ENCODE assay signal across 9 cellular contexts in the genomic region with DNA sequence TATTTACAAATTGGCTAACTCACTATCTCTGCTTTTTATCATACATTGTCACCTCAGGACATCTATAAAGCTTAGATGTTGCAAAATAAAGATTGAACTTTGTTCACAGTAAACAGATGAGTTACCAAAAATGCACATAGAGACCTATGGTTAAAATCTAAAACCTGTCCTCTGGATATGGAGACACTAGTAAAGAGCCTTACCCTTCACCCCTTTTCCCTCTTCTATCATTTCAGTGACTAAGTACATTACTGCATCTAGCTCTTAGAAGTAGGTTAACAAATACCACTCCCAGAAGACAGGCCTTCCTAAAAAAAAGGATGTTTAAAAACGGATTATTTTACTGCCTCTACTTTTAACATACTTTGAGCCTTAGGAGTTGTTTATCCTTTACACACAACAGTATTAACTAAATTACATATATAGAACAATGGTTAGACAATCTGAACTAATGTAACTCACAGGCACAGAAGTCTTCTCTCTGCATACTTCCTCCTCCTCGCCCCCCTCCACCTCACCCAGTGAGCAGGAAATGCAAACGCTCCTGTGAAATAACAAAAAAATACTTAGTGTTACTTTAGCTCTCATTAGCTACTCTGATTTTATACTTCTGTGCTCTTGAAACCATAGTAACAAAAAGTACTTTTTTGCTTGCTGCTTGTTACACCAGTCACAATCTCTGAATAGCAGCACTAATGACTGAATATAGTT. TPM values are rescaled to one million over a fixed set of nuclear protein-coding genes. Genes with fewer than 3 reads are reported as not detected.
DNase-seq lines count a peak whose midpoint lies in the region; ATAC-seq and TF ChIP-seq lines count a peak whose summit lies in the region.
"Had no signal": no experiment of that assay in that cellular context is flagged by ENCODE, and none has a peak within 500 bp of the region (broad histone marks: within the 10 kb centered on the region; RNA-seq: fewer than 3 reads in every experiment).

No MANE protein-coding gene starts in this region.

- H3K4me1 ChIP-seq in upper lobe of right lung = peaks cover 21% of the 10 kb centered on the region

- no peak overlapping the region for H3K27ac ChIP-seq in upper lobe of right lung

- peak overlapping the region; percentile 53 for H3K4me3 Mint-ChIP-seq in activated naive CD4-positive, alpha-beta T cell treated with anti-CD3 and anti-CD28 coated beads, Interleukin-2, amount 50 U/mL, for 24 hours
- H3K4me3 Mint-ChIP-seq in activated T-helper 1 cell treated with anti-CD3 and anti-CD28 coated beads, Interleukin-12 subunit alpha, Interleukin-12 subunit beta, Interleukin-2, Interleukin-4 antibody, amounts not matched to agents 30 ng/mL and 10 ng/mL and 1 ng/mL, durations not matched to agents 14 hours and 24 hours and 36 hours = no peak overlapping the region

- no peak for ATAC-seq in activated naive CD4-positive, alpha-beta T cell treated with anti-CD3 and anti-CD28 coated beads, Interleukin-2, amount 50 U/mL, for 72 hours
- ATAC-seq in upper lobe of right lung (peak; percentile 56), HG03280 (IDR thresholded peaks at IDR 0.05; ENCODE audit: unreplicated experiment) (no peak)

- peaks cover 15% of the 10 kb centered on the region for H3K36me3 Mint-ChIP-seq in activated naive CD4-positive, alpha-beta T cell treated with anti-CD3 and anti-CD28 coated beads, Interleukin-2, amount 50 U/mL, for 24 hours
- H3K36me3 Mint-ChIP-seq in activated naive CD4-positive, alpha-beta T cell treated with anti-CD3 and anti-CD28 coated beads, Interleukin-2, amount 50 U/mL, for 72 hours = no peaks in the 10 kb centered on the region
- H3K36me3 Mint-ChIP-seq in activated T-helper 1 cell treated with anti-CD3 and anti-CD28 coated beads, Interleukin-12 subunit alpha, Interleukin-12 subunit beta, Interleukin-2, Interleukin-4 antibody, amounts not matched to agents 30 ng/mL and 10 ng/mL and 1 ng/mL, durations not matched to agents 14 hours and 24 hours and 36 hours (ENCODE audit: low read depth) = peaks cover 16% of the 10 kb centered on the region

- H3K9me3 Mint-ChIP-seq in activated naive CD4-positive, alpha-beta T cell treated with anti-CD3 and anti-CD28 coated beads, Interleukin-2, amount 50 U/mL, for 24 hours = no peaks in the 10 kb centered on the region
- no peaks in the 10 kb centered on the region for H3K9me3 Mint-ChIP-seq in activated naive CD4-positive, alpha-beta T cell treated with anti-CD3 and anti-CD28 coated beads, Interleukin-2, amount 50 U/mL, for 72 hours
- H3K9me3 Mint-ChIP-seq in activated T-helper 1 cell treated with anti-CD3 and anti-CD28 coated beads, Interleukin-12 subunit alpha, Interleukin-12 subunit beta, Interleukin-2, Interleukin-4 antibody, amounts not matched to agents 30 ng/mL and 10 ng/mL and 1 ng/mL, durations not matched to agents 14 hours and 24 hours and 36 hours = no peaks in the 10 kb centered on the region

- H3K4me3 ChIP-seq in upper lobe of right lung = no peak overlapping the region

- H3K9me3 ChIP-seq in upper lobe of right lung = no peaks in the 10 kb centered on the region

- H3K27me3 Mint-ChIP-seq in activated naive CD4-positive, alpha-beta T cell treated with anti-CD3 and anti-CD28 coated beads, Interleukin-2, amount 50 U/mL, for 24 hours = no peaks in the 10 kb centered on the region
- H3K27me3 Mint-ChIP-seq in activated T-helper 1 cell treated with anti-CD3 and anti-CD28 coated beads, Interleukin-12 subunit alpha, Interleukin-12 subunit beta, Interleukin-2, Interleukin-4 antibody, amounts not matched to agents 30 ng/mL and 10 ng/mL and 1 ng/mL, durations not matched to agents 14 hours and 24 hours and 36 hours (ENCODE audit: insufficient read depth) = no peaks in the 10 kb centered on the region

- intact Hi-C loops in activated T-helper 1 cell treated with anti-CD3 and anti-CD28 coated beads, Interleukin-12 subunit alpha, Interleukin-12 subunit beta, Interleukin-2, Interleukin-4 antibody, amounts not matched to agents 30 ng/mL and 10 ng/mL and 1 ng/mL, durations not matched to agents 14 hours and 24 hours and 36 hours (cut with micrococcal nuclease) = no loop called here
- intact Hi-C loops in upper lobe of right lung (cut with DNase I) = no loop called here

- H3K27ac Mint-ChIP-seq in activated naive CD4-positive, alpha-beta T cell treated with anti-CD3 and anti-CD28 coated beads, Interleukin-2, amount 50 U/mL, for 24 hours = peak overlapping the region; percentile 49
- peak overlapping the region in 1 of 2 donors; percentile 20 for H3K27ac Mint-ChIP-seq in activated naive CD4-positive, alpha-beta T cell treated with anti-CD3 and anti-CD28 coated beads, Interleukin-2, amount 50 U/mL, for 72 hours
- peak overlapping the region; percentile 40 for H3K27ac Mint-ChIP-seq in activated T-helper 1 cell treated with anti-CD3 and anti-CD28 coated beads, Interleukin-12 subunit alpha, Interleukin-12 subunit beta, Interleukin-2, Interleukin-4 antibody, amounts not matched to agents 30 ng/mL and 10 ng/mL and 1 ng/mL, durations not matched to agents 14 hours and 24 hours and 36 hours

- H3K36me3 ChIP-seq in upper lobe of right lung = peaks cover 34% of the 10 kb centered on the region

- no peak for TF ChIP-seq CTCF in upper lobe of right lung (IDR thresholded peaks at IDR 0.05)

- DNase-seq in activated naive CD4-positive, alpha-beta T cell treated with anti-CD3 and anti-CD28 coated beads, Interleukin-2, amount 50 U/mL, for 72 hours (ENCODE audit: low spot score in 2 of 2) = no peak
- DNase-seq in activated T-helper 1 cell treated with anti-CD3 and anti-CD28 coated beads, Interleukin-12 subunit alpha, Interleukin-12 subunit beta, Interleukin-2, Interleukin-4 antibody, amounts not matched to agents 30 ng/mL and 10 ng/mL and 1 ng/mL, durations not matched to agents 14 hours and 24 hours and 36 hours (ENCODE audit: low spot score) = no peak
- DNase-seq in iPS-NIHi7 (ENCODE audit: extremely low spot score) = peak; percentile 23
- no peak for DNase-seq in upper lobe of right lung
- DNase-seq in C1 segment of cervical spinal cord (lab: John Stamatoyannopoulos, UW) = no peak
- no peak for DNase-seq in activated CD4-positive, CD25-positive, alpha-beta regulatory T cell treated with anti-CD3 and anti-CD28 coated beads, Interleukin-2, amount 50 U/mL, for 72 hours
- DNase-seq: NCI-H2171 had no signal

- H3K27me3 ChIP-seq in upper lobe of right lung = no peaks in the 10 kb centered on the region

- peaks cover 63% of the 10 kb centered on the region for H3K4me1 Mint-ChIP-seq in activated naive CD4-positive, alpha-beta T cell treated with anti-CD3 and anti-CD28 coated beads, Interleukin-2, amount 50 U/mL, for 24 hours
- peaks cover 37% of the 10 kb centered on the region for H3K4me1 Mint-ChIP-seq in activated T-helper 1 cell treated with anti-CD3 and anti-CD28 coated beads, Interleukin-12 subunit alpha, Interleukin-12 subunit beta, Interleukin-2, Interleukin-4 antibody, amounts not matched to agents 30 ng/mL and 10 ng/mL and 1 ng/mL, durations not matched to agents 14 hours and 24 hours and 36 hours (ENCODE audit: low read depth)

RNA-seq across cellular contexts. Expression of gene IREB2, which starts 23.3 kb away (rescaled TPM):
- 10 to 100 TPM; 69.1 to 71.7 TPM for total RNA-seq in activated naive CD4-positive, alpha-beta T cell treated with anti-CD3 and anti-CD28 coated beads, Interleukin-2, amount 50 U/mL, for 72 hours
- 98.0 and 103 TPM in 2 replicates for total RNA-seq in activated T-helper 1 cell treated with anti-CD3 and anti-CD28 coated beads, Interleukin-12 subunit alpha, Interleukin-12 subunit beta, Interleukin-2, Interleukin-4 antibody, amounts not matched to agents 30 ng/mL and 10 ng/mL and 1 ng/mL, durations not matched to agents 14 hours and 24 hours and 36 hours
- 48.7 TPM for total RNA-seq in upper lobe of right lung

RNA-seq across cellular contexts. Expression of gene HYKK, which starts 46.1 kb away (rescaled TPM):
- total RNA-seq in activated naive CD4-positive, alpha-beta T cell treated with anti-CD3 and anti-CD28 coated beads, Interleukin-2, amount 50 U/mL, for 72 hours = 1 to 10 TPM; 1.6 to 5.1 TPM
- 1.2 and 1.4 TPM in 2 replicates for total RNA-seq in activated T-helper 1 cell treated with anti-CD3 and anti-CD28 coated beads, Interleukin-12 subunit alpha, Interleukin-12 subunit beta, Interleukin-2, Interleukin-4 antibody, amounts not matched to agents 30 ng/mL and 10 ng/mL and 1 ng/mL, durations not matched to agents 14 hours and 24 hours and 36 hours
- total RNA-seq in upper lobe of right lung = 4.1 TPM
